ENCODE assay signal across 18 cellular contexts in the genomic region with DNA sequence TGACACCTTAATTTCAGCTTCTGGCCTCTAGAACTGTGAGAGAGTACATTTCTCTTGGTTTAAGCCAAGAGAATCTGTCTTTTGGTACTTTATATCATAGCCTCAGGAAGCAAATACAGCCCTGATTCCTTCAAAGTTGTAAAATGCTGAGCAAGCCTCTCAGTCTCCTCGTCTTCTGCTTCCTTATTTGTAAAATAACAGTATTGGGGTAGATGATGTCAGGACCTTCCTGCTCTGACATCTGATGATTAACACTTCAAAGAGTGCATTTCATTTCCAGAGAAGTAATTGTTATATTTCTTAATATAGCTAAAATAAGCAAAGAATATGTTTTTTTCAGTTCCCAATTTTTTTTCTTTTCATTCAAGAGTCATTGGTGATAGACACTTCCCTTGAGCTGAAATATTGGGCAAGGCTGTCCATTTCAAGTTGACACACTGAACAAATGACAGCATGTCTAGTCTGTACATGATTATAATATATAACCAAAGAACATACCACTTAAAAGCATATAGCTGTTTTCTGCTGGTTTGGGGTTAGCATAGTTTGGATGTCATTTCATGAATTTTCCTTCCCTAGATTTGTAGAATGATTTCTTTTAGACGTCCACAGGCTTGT. TPM values are rescaled to one million over a fixed set of nuclear protein-coding genes. Genes with fewer than 3 reads are reported as not detected.
DNase-seq lines count a peak whose midpoint lies in the region; ATAC-seq and TF ChIP-seq lines count a peak whose summit lies in the region.
"Had no signal": no experiment of that assay in that cellular context is flagged by ENCODE, and none has a peak within 500 bp of the region (broad histone marks: within the 10 kb centered on the region; RNA-seq: fewer than 3 reads in every experiment).

No MANE protein-coding gene starts in this region.

- no peaks in the 10 kb centered on the region for H3K27me3 Mint-ChIP-seq in stimulated activated naive CD8-positive, alpha-beta T cell treated with anti-CD3 and anti-CD28 coated beads, Interleukin-15, amount 100 ng/mL, for 72 hours
- peaks cover 12% of the 10 kb centered on the region for H3K27me3 Mint-ChIP-seq in endodermal cell (ENCODE audit: insufficient read depth)
- H3K27me3 Mint-ChIP-seq: CD4-positive, alpha-beta T cell had no signal

- TF ChIP-seq CTCF in endodermal cell (conservative IDR thresholded peaks at IDR 0.05): no peak
- no peak for TF ChIP-seq CTCF in upper lobe of right lung (IDR thresholded peaks at IDR 0.05)

- no peaks in the 10 kb centered on the region for H3K36me3 Mint-ChIP-seq in endodermal cell (ENCODE audit: low read depth)

- H3K4me1 Mint-ChIP-seq in stimulated activated naive CD8-positive, alpha-beta T cell treated with anti-CD3 and anti-CD28 coated beads, Interleukin-15, amount 100 ng/mL, for 72 hours: peaks cover 28% of the 10 kb centered on the region
- H3K4me1 Mint-ChIP-seq in endodermal cell: peaks cover 42% of the 10 kb centered on the region

- H3K9ac ChIP-seq in SK-N-MC (ENCODE audit: insufficient read length) (no peak overlapping the region), endodermal cell (ENCODE audit: extremely low read depth, low read length, poor library complexity, severe bottlenecking) (no peak overlapping the region)

- H3K4me3 Mint-ChIP-seq in stimulated activated naive CD8-positive, alpha-beta T cell treated with anti-CD3 and anti-CD28 coated beads, Interleukin-15, amount 100 ng/mL, for 72 hours: no peak overlapping the region
- H3K4me3 Mint-ChIP-seq in endodermal cell: no peak overlapping the region
- H3K4me3 Mint-ChIP-seq: CD4-positive, alpha-beta T cell; GM23338 had no signal

- in situ Hi-C loops in G401 (cut with HindIII; ENCODE audit: low sequenced_read_pairs): no loop called here

- 97 to 100% methylated on average over 1 to 2 of the region's 2 CpGs for WGBS in endodermal cell (ENCODE audit: insufficient coverage in 1 of 2, insufficient read length in 1 of 2), 2 experiments

- H3K27me3 ChIP-seq in endodermal cell (ENCODE audit: control insufficient read depth, insufficient read depth, low read length, poor library complexity, severe bottlenecking) (peaks cover 13% of the 10 kb centered on the region), upper lobe of right lung (no peaks in the 10 kb centered on the region)

- ATAC-seq in stimulated activated naive CD8-positive, alpha-beta T cell treated with anti-CD3 and anti-CD28 coated beads, Interleukin-15, Interleukin-2, amounts not matched to agents 100 U/mL and 50 U/mL, for 24 hours: peak; percentile 32
- ATAC-seq in stimulated activated naive CD8-positive, alpha-beta T cell treated with anti-CD3 and anti-CD28 coated beads, Interleukin-15, amount 100 ng/mL, for 72 hours: no peak
- peak; percentile 75 for ATAC-seq in upper lobe of right lung
- ATAC-seq in HG02973 (IDR thresholded peaks at IDR 0.05; ENCODE audit: unreplicated experiment): no peak
- ATAC-seq: GM23338 had no signal

- H3K36me3 ChIP-seq in SK-N-MC (ENCODE audit: insufficient read depth, low read length): no peaks in the 10 kb centered on the region
- H3K36me3 ChIP-seq in endodermal cell (ENCODE audit: control insufficient read depth, insufficient read depth, low read length): no peaks in the 10 kb centered on the region
- H3K36me3 ChIP-seq in upper lobe of right lung: no peaks in the 10 kb centered on the region

- no peaks in the 10 kb centered on the region for H3K9me3 ChIP-seq in SK-N-MC (ENCODE audit: low read depth, low read length)
- H3K9me3 ChIP-seq in endodermal cell (ENCODE audit: control insufficient read depth, low read length): no peaks in the 10 kb centered on the region
- H3K9me3 ChIP-seq in upper lobe of right lung: no peaks in the 10 kb centered on the region

- intact Hi-C loops in upper lobe of right lung (cut with DNase I): no loop called here

- no peak for DNase-seq in stimulated activated naive CD8-positive, alpha-beta T cell treated with anti-CD3 and anti-CD28 coated beads, Interleukin-15, Interleukin-2, amounts not matched to agents 100 U/mL and 50 U/mL, for 24 hours
- DNase-seq in stimulated activated naive CD8-positive, alpha-beta T cell treated with anti-CD3 and anti-CD28 coated beads, Interleukin-15, amount 100 ng/mL, for 72 hours: no peak
- DNase-seq in SK-N-MC (ENCODE audit: low read depth, low spot score): no peak
- DNase-seq in endodermal cell: no peak
- no peak for DNase-seq in upper lobe of right lung
- DNase-seq in germinal center (ENCODE audit: low spot score): no peak
- no peak for DNase-seq in G401 (ENCODE audit: low spot score)
- DNase-seq: Calu3; CD4-positive, alpha-beta T cell; DND-41; GF-D8; KG1; NCI-H1417; NCI-H2029; NCI-H2171 treated with DMSO at 0.1 percent for 48 hours; NCI-H510A had no signal

- H3K27ac ChIP-seq in SK-N-MC (peak overlapping the region; percentile 42; the same call in 1 of the 2 replicates), endodermal cell (ENCODE audit: low read depth, low read length) (no peak overlapping the region), upper lobe of right lung (no peak overlapping the region)

- H3K4me1 ChIP-seq in endodermal cell (ENCODE audit: control insufficient read depth, insufficient read depth, low read length): peaks cover 17% of the 10 kb centered on the region
- H3K4me1 ChIP-seq in upper lobe of right lung: peaks cover 2% of the 10 kb centered on the region

- H3K4me3 ChIP-seq in SK-N-MC (no peak overlapping the region), endodermal cell (ENCODE audit: low read length) (no peak overlapping the region), upper lobe of right lung (no peak overlapping the region)
- H3K4me3 ChIP-seq: GM23338 had no signal

- H3K27ac Mint-ChIP-seq in stimulated activated naive CD8-positive, alpha-beta T cell treated with anti-CD3 and anti-CD28 coated beads, Interleukin-15, amount 100 ng/mL, for 72 hours: no peak overlapping the region
- peak overlapping the region; percentile 59 for H3K27ac Mint-ChIP-seq in endodermal cell
- H3K27ac Mint-ChIP-seq: CD4-positive, alpha-beta T cell; GM23338 had no signal

- H3K9me3 Mint-ChIP-seq in stimulated activated naive CD8-positive, alpha-beta T cell treated with anti-CD3 and anti-CD28 coated beads, Interleukin-15, amount 100 ng/mL, for 72 hours: no peaks in the 10 kb centered on the region
- H3K9me3 Mint-ChIP-seq in endodermal cell: no peaks in the 10 kb centered on the region
- H3K9me3 Mint-ChIP-seq: CD4-positive, alpha-beta T cell; GM23338 had no signal

RNA-seq across cellular contexts. Expression of gene SLX4IP, which starts 53.4 kb away (rescaled TPM):
- 1 to 10 TPM; 9.2 to 9.5 TPM for total RNA-seq in endodermal cell
- polyA plus RNA-seq in endodermal cell (2013, experiment 1 of 2): 5.1 TPM
- polyA plus RNA-seq in endodermal cell (2013, experiment 2 of 2): 5.3 TPM
- total RNA-seq in upper lobe of right lung: 5.4 TPM
- 1.0 and 2.7 TPM in 2 replicates for total RNA-seq in G401 (2014; rRNA removed; shearing (Covaris generic))

RNA-seq across cellular contexts. Expression of gene MKKS, which starts 54.5 kb away (rescaled TPM):
- total RNA-seq in endodermal cell (10 to 100 TPM; 13.2 to 13.8 TPM), upper lobe of right lung (15.7 TPM)
- polyA plus RNA-seq in endodermal cell (2013, experiment 1 of 2): 22.0 TPM
- 22.1 TPM for polyA plus RNA-seq in endodermal cell (2013, experiment 2 of 2)
- 8.8 and 9.2 TPM in 2 replicates for total RNA-seq in G401 (2014; rRNA removed; shearing (Covaris generic))

Comparison
In these comparisons a context has a peak if more than half of its experiments do, and no peak if none do; other contexts are left out.
1. ATAC-seq: peak in stimulated activated naive CD8-positive, alpha-beta T cell treated with anti-CD3 and anti-CD28 coated beads, Interleukin-15, Interleukin-2, amounts not matched to agents 100 U/mL and 50 U/mL, for 24 hours (single experiment) and upper lobe of right lung (single experiment); none in stimulated activated naive CD8-positive, alpha-beta T cell treated with anti-CD3 and anti-CD28 coated beads, Interleukin-15, amount 100 ng/mL, for 72 hours (single experiment) and HG02973 (single experiment).